8 cellular contexts compared by ENCODE assay signal in the genomic region with DNA sequence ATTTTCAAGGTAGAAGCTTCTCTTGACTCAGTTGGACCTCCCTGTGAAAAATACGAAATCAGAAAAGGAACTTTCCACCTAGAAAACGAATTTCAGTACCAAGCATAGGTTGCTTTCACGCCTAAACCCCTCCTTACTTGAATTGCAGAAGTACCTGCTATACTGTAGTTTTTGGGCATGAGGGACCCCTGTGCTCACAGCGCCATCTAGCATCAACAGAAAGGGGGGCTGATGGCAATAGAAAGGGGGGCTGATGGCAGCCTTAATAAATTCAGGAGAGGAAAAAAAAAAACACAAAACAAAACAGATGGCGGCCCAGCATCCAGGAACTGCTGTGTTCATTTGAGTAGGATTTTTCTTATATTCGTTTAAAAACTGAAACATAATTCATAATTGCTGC.
DNase-seq lines count a peak whose midpoint lies in the region; ATAC-seq and TF ChIP-seq lines count a peak whose summit lies in the region.

No MANE protein-coding gene starts in this region.

- peak overlapping the region; percentile 85 for H3K4me3 Mint-ChIP-seq in osteocyte (ENCODE audit: unreplicated experiment)

- no peaks in the 10 kb centered on the region for H3K9me2 ChIP-seq in PC-3 (replicated peaks; ENCODE audit: low read length)

- no peaks in the 10 kb centered on the region for H3K79me2 ChIP-seq in PC-3 (ENCODE audit: low read length)

- TF ChIP-seq POLR2A in prostate gland (IDR thresholded peaks at IDR 0.05), result no peak

- CTCF ChIA-PET in PC-3 (lab: Charles Lee), result no interaction called here

- no peak for TF ChIP-seq CTCF in PC-3 (conservative IDR thresholded peaks at IDR 0.05; ENCODE audit: low read depth, low read length)
- TF ChIP-seq CTCF in fibroblast of the aortic adventitia (IDR thresholded peaks at IDR 0.05; ENCODE audit: insufficient read depth, low read length), result no peak
- TF ChIP-seq CTCF in osteocyte (IDR thresholded peaks at IDR 0.05), result no peak
- no peak for TF ChIP-seq CTCF in prostate gland (IDR thresholded peaks at IDR 0.05)

- no TSS peak for BruUV-seq in PC-3 (replicated peaks; lab: Mats Ljungman, UMichigan)

- no peak for DNase-seq in PC-3
- DNase-seq in fibroblast of the aortic adventitia (ENCODE audit: low read depth), result no peak
- no peak for DNase-seq in osteocyte (ENCODE audit: extremely low spot score, unreplicated experiment)
- no peak for DNase-seq in NCI-H2029 treated with DMSO at 0.1 percent for 48 hours (lab: John Stamatoyannopoulos, UW)
- DNase-seq in prostate gland (ENCODE audit: low spot score), result no peak

- peak overlapping the region; percentile 95 for H3K27ac Mint-ChIP-seq in osteocyte (ENCODE audit: unreplicated experiment)

- peaks cover 2% of the 10 kb centered on the region for H3K4me1 Mint-ChIP-seq in osteocyte (ENCODE audit: unreplicated experiment)

- H3K36me3 ChIP-seq in ES-I3 (ENCODE audit: insufficient read depth, low read length) (no peaks in the 10 kb centered on the region), PC-3 (ENCODE audit: low read depth, low read length) (no peaks in the 10 kb centered on the region), prostate gland (peaks cover 0 to 2% of the 10 kb centered on the region in 2 donors)

- no peaks in the 10 kb centered on the region for H3F3A ChIP-seq in PC-3 (ENCODE audit: low read length, unreplicated experiment)

- intact Hi-C loops in PC-3 (cut with micrococcal nuclease), result no loop called here
- intact Hi-C loops in prostate gland (cut with DNase I), result no loop called here

- peaks cover 2% of the 10 kb centered on the region for H3K36me3 Mint-ChIP-seq in osteocyte (ENCODE audit: unreplicated experiment)

- H3K4me3 ChIP-seq in PC-3 (ENCODE audit: low read length) (no peak overlapping the region), fibroblast of the aortic adventitia (ENCODE audit: low read depth, low read length) (peak overlapping the region; percentile 62), prostate gland (no peak overlapping the region)

- no peak overlapping the region for H3K4me2 ChIP-seq in PC-3 (ENCODE audit: low read length)

- no peaks in the 10 kb centered on the region for H4K20me1 ChIP-seq in PC-3 (ENCODE audit: low read length)

- H3K9me3 Mint-ChIP-seq in osteocyte (ENCODE audit: unreplicated experiment), result peaks cover 25% of the 10 kb centered on the region

- no peaks in the 10 kb centered on the region for H3K27me3 Mint-ChIP-seq in osteocyte (ENCODE audit: unreplicated experiment)

- ATAC-seq in PC-3, result no peak
- ATAC-seq in HG03196 (IDR thresholded peaks at IDR 0.05; ENCODE audit: unreplicated experiment), result no peak
- no peak for ATAC-seq in HG02678 (IDR thresholded peaks at IDR 0.05; ENCODE audit: unreplicated experiment)

- WGBS in prostate gland, result 25% methylated on average over 6 of the region's 6 CpGs

- H2AFZ ChIP-seq in PC-3 (ENCODE audit: low read length), result peak overlapping the region; percentile 93

- POLR2A ChIA-PET in PC-3 (lab: Charles Lee; ENCODE audit: unreplicated experiment), result no interaction called here

- H3K27me3 ChIP-seq in PC-3 (ENCODE audit: low read length) (no peaks in the 10 kb centered on the region), prostate gland (replicated peaks; ENCODE audit: insufficient read depth) (no peaks in the 10 kb centered on the region)

- H3K27ac ChIP-seq in PC-3 (ENCODE audit: low read length) (no peak overlapping the region), prostate gland (no peak overlapping the region)

- no peaks in the 10 kb centered on the region for H3K4me1 ChIP-seq in ES-I3 (ENCODE audit: insufficient read depth, low read length)
- H3K4me1 ChIP-seq in PC-3 (ENCODE audit: insufficient read depth, low read length), result no peaks in the 10 kb centered on the region
- no peaks in the 10 kb centered on the region for H3K4me1 ChIP-seq in prostate gland (replicated peaks)

- H3K9ac ChIP-seq in ES-I3 (ENCODE audit: low read depth, low read length), result peak overlapping the region; percentile 59
- H3K9ac ChIP-seq in PC-3 (ENCODE audit: low read length), result no peak overlapping the region

- H3K9me3 ChIP-seq in ES-I3 (ENCODE audit: control insufficient read depth, insufficient read depth, low read length) (no peaks in the 10 kb centered on the region), PC-3 (ENCODE audit: low read length) (0 out of 2 replicates have a peak, but pooled peaks cover 17% of the 10 kb centered on the region), prostate gland (no peaks in the 10 kb centered on the region)
